In the genomic region with DNA sequence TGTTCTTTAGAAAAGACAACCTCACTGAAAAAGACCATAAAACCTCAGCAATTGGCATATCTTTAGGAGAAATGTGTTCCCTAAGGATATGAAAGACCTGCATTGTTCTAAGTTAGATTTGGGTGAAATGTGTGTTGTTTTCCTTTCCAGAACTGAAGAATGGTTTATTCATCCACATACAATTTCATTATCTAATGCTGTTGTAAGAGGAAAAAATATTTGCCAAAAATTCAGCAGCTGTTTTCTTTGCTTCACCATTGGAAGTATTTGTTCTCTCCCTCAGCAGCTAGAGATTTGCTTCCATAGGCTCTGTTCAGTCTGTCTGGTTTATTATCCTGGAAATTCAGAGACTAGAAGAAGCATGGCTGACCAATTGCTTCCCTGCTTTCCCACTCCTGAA, we compare ENCODE assay signal across 23 cellular contexts.
A peak's percentile ranks its signal among the peaks of the same experiment; 100 is the strongest.
DNase-seq lines count a peak whose midpoint lies in the region; ATAC-seq and TF ChIP-seq lines count a peak whose summit lies in the region.
"Had no signal": no experiment of that assay in that cellular context is flagged by ENCODE, and none has a peak within 500 bp of the region (broad histone marks: within the 10 kb centered on the region; RNA-seq: fewer than 3 reads in every experiment).

No MANE protein-coding gene starts in this region.

- H3K9me3 ChIP-seq in tibial artery, result peaks cover 0 to 2% (median 0%) of the 10 kb centered on the region in 3 donors
- H3K9me3 ChIP-seq: right lobe of liver, vagina had no signal

- H3K9me3 Mint-ChIP-seq in Calu3 (ENCODE audit: low read depth, unreplicated experiment), result no peaks in the 10 kb centered on the region
- H3K9me3 Mint-ChIP-seq: activated CD8-positive, alpha-beta T cell treated with anti-CD3 and anti-CD28 coated beads for 36 hours; CD4-positive, alpha-beta T cell; memory B cell had no signal

- no peak for TF ChIP-seq CTCF in fibroblast of the aortic adventitia (IDR thresholded peaks at IDR 0.05; ENCODE audit: insufficient read depth, low read length)
- TF ChIP-seq CTCF in Calu3 (IDR thresholded peaks at IDR 0.05; ENCODE audit: unreplicated experiment), result no peak
- TF ChIP-seq CTCF in tibial artery (IDR thresholded peaks at IDR 0.05), result no peak

- H3K36me3 ChIP-seq in tibial artery, result no peaks in the 10 kb centered on the region
- H3K36me3 ChIP-seq: right lobe of liver, vagina had no signal

- H3K27me3 ChIP-seq in tibial artery, result no peaks in the 10 kb centered on the region
- H3K27me3 ChIP-seq: right lobe of liver, vagina had no signal

- no peak for ATAC-seq in HG02885 (IDR thresholded peaks at IDR 0.05; ENCODE audit: poor library complexity, unreplicated experiment)
- ATAC-seq: activated CD8-positive, alpha-beta T cell treated with anti-CD3 and anti-CD28 coated beads for 36 hours; GM12878; HCT116; natural killer cell; right lobe of liver had no signal

- intact Hi-C loops in Calu3 (cut with micrococcal nuclease; ENCODE audit: unreplicated experiment), result no loop called here
- intact Hi-C loops in tibial artery (cut with DNase I; ENCODE audit: low total_unique reads), result no loop called here

- DNase-seq in fibroblast of the aortic adventitia (ENCODE audit: low read depth), result peak; percentile 86
- DNase-seq in iris pigment epithelial cell (ENCODE audit: low read depth), result peak; percentile 2
- peak; percentile 95 for DNase-seq in superior temporal gyrus (ENCODE audit: extremely low spot score)
- DNase-seq in Calu3, result no peak
- no peak for DNase-seq in tibial artery
- DNase-seq: activated CD8-positive, alpha-beta T cell treated with anti-CD3 and anti-CD28 coated beads for 36 hours; activated effector memory CD4-positive, alpha-beta T cell treated with anti-CD3 and anti-CD28 coated beads, Interleukin-2, amount 50 U/mL, for 16 hours; activated T-cell treated with anti-CD3 and anti-CD28 coated beads for 4 hours; CD4-positive, alpha-beta T cell; DMS79; KG1; natural killer cell; NCI-H1694; NCI-H2171 treated with DMSO at 0.1 percent for 48 hours; NCI-H748 treated with DMSO at 0.1 percent for 48 hours; right lobe of liver; SW 1271 had no signal

- H3K4me3 ChIP-seq in fibroblast of the aortic adventitia (ENCODE audit: low read depth, low read length), result no peak overlapping the region
- no peak overlapping the region for H3K4me3 ChIP-seq in tibial artery
- H3K4me3 ChIP-seq: GM12878, right lobe of liver, vagina had no signal

- H3K4me1 ChIP-seq in tibial artery, result no peaks in the 10 kb centered on the region
- H3K4me1 ChIP-seq: right lobe of liver, vagina had no signal

- H3K36me3 Mint-ChIP-seq in Calu3 (ENCODE audit: insufficient read depth, unreplicated experiment), result no peaks in the 10 kb centered on the region
- H3K36me3 Mint-ChIP-seq: memory B cell, natural killer cell had no signal

- H3K27me3 Mint-ChIP-seq in Calu3 (ENCODE audit: unreplicated experiment), result no peaks in the 10 kb centered on the region
- H3K27me3 Mint-ChIP-seq: activated CD8-positive, alpha-beta T cell treated with anti-CD3 and anti-CD28 coated beads for 36 hours; CD4-positive, alpha-beta T cell; memory B cell had no signal

- peak overlapping the region; percentile 94 for H3K27ac ChIP-seq in angular gyrus (ENCODE audit: low read depth, low read length)
- H3K27ac ChIP-seq in tibial artery, result no peak overlapping the region
- H3K27ac ChIP-seq: right lobe of liver, vagina had no signal

- no peak overlapping the region for H3K4me3 Mint-ChIP-seq in Calu3 (ENCODE audit: low read depth, unreplicated experiment)
- H3K4me3 Mint-ChIP-seq: activated CD8-positive, alpha-beta T cell treated with anti-CD3 and anti-CD28 coated beads for 36 hours; CD4-positive, alpha-beta T cell; memory B cell; natural killer cell had no signal

- no peaks in the 10 kb centered on the region for H3K4me1 Mint-ChIP-seq in Calu3 (ENCODE audit: low read depth, unreplicated experiment)
- H3K4me1 Mint-ChIP-seq: memory B cell, natural killer cell had no signal

- H3K27ac Mint-ChIP-seq in Calu3 (ENCODE audit: unreplicated experiment), result no peak overlapping the region
- H3K27ac Mint-ChIP-seq: activated CD8-positive, alpha-beta T cell treated with anti-CD3 and anti-CD28 coated beads for 36 hours; CD4-positive, alpha-beta T cell; memory B cell; natural killer cell had no signal

- CTCF ChIA-PET in Calu3 (lab: Charles Lee), result no interaction called here

- BruUV-seq in Calu3 (replicated peaks; lab: Mats Ljungman, UMichigan), result no TSS peak

Comparison
In these comparisons a context has a peak if more than half of its experiments do, and no peak if none do; other contexts are left out.
1. DNase-seq: peak in fibroblast of the aortic adventitia (single experiment), iris pigment epithelial cell (single experiment) and superior temporal gyrus (single experiment); none in Calu3 (single experiment) and tibial artery (0 of 2).